9 cellular contexts compared by ENCODE assay signal in the genomic region with DNA sequence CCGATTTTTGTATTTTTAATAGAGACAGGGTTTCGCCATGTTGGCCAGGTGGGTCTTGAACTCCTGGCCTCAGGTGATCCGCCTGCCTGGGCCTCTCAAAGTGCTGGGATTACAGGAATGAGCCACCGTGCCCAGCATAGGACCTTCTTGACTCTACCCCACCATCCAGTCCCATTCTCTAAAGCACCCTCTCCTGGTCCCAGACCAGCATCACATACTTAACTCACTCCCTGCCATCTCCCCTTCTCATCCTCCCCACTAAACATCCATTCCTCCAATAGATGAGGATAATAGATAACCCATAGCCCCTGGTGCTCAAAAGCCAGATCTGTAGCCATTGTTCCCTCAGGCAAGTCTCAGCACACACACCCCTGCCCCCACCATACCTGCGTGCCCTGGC. TPM values are rescaled to one million over a fixed set of nuclear protein-coding genes. Genes with fewer than 3 reads are reported as not detected.
DNase-seq lines count a peak whose midpoint lies in the region; ATAC-seq and TF ChIP-seq lines count a peak whose summit lies in the region.
"Had no signal": no experiment of that assay in that cellular context is flagged by ENCODE, and none has a peak within 500 bp of the region (broad histone marks: within the 10 kb centered on the region; RNA-seq: fewer than 3 reads in every experiment).

No MANE protein-coding gene starts in this region.

- H3K9ac ChIP-seq in IMR-90 (ENCODE audit: low read depth, low read length), result no peak overlapping the region

- H3K4me1 Mint-ChIP-seq in CD8-positive, alpha-beta T cell (ENCODE audit: low read depth), result peaks cover 37% of the 10 kb centered on the region
- peaks cover 15 to 32% of the 10 kb centered on the region in 2 donors for H3K4me1 Mint-ChIP-seq in natural killer cell treated with Interleukin-12 subunit alpha and Interleukin-12 subunit beta and Interleukin-15 and Interleukin-18, amount 100 ng/mL, for 72 hours (ENCODE audit: low read depth in 2 of 2)

- peak overlapping the region; percentile 75 for H3K4me3 Mint-ChIP-seq in CD8-positive, alpha-beta T cell
- peak overlapping the region; percentile 78 for H3K4me3 Mint-ChIP-seq in natural killer cell treated with Interleukin-12 subunit alpha and Interleukin-12 subunit beta and Interleukin-15 and Interleukin-18, amount 100 ng/mL, for 72 hours

- 100% methylated on average over 3 of the region's 5 CpGs; no CpG with 5 or more reads in 1 of the 2 experiments for whole genome bisulfite sequencing in IMR-90 (ENCODE audit: extremely low coverage in 2 of 2, insufficient read length in 1 of 2), 2 experiments

- dilution Hi-C loops in IMR-90 (cut with HindIII; ENCODE audit: low sequenced_read_pairs, unreplicated experiment), result no loop called here

- 0 out of 2 replicates have a peak overlapping the region, but pooled peaks have one; percentile 29 for H3K4ac ChIP-seq in IMR-90 (ENCODE audit: low read depth, low read length)

- peaks cover 4% of the 10 kb centered on the region; the same call in 1 of the 2 replicates for H3K9me1 ChIP-seq in IMR-90 (ENCODE audit: insufficient read depth, low read length)

- no peak overlapping the region for H2BK15ac ChIP-seq in IMR-90 (ENCODE audit: low read depth, low read length)

- no peaks in the 10 kb centered on the region for H3K9me3 ChIP-seq in CD8-positive, alpha-beta T cell (ENCODE audit: low read length)
- no peaks in the 10 kb centered on the region for H3K9me3 ChIP-seq in IMR-90 (ENCODE audit: control insufficient read depth, insufficient read depth, low read length)
- H3K9me3 ChIP-seq in left lung, result no peaks in the 10 kb centered on the region

- ATAC-seq in CD8-positive, alpha-beta T cell, result no peak
- ATAC-seq in IMR-90 (ENCODE audit: low read depth) (no peak), left lung (no peak), HG03520 (IDR thresholded peaks at IDR 0.05; ENCODE audit: unreplicated experiment) (no peak)
- no peak for ATAC-seq in natural killer cell treated with Interleukin-12 subunit alpha and Interleukin-12 subunit beta and Interleukin-15 and Interleukin-18, amount 100 ng/mL, for 72 hours

- peak overlapping the region; percentile 71; the same call in 1 of the 2 replicates for H3K14ac ChIP-seq in IMR-90 (replicated peaks; ENCODE audit: low read depth, low read length)

- H3K27me3 ChIP-seq in CD8-positive, alpha-beta T cell (ENCODE audit: insufficient read depth, low read length), result no peaks in the 10 kb centered on the region
- H3K27me3 ChIP-seq in IMR-90 (ENCODE audit: control insufficient read depth, insufficient read depth, low read length), result no peaks in the 10 kb centered on the region
- no peaks in the 10 kb centered on the region for H3K27me3 ChIP-seq in left lung

- no peak overlapping the region for H2BK120ac ChIP-seq in IMR-90 (ENCODE audit: low read depth, low read length)

- H3K36me3 Mint-ChIP-seq in CD8-positive, alpha-beta T cell, result peaks cover 21% of the 10 kb centered on the region
- peaks cover 8% of the 10 kb centered on the region for H3K36me3 Mint-ChIP-seq in natural killer cell treated with Interleukin-12 subunit alpha and Interleukin-12 subunit beta and Interleukin-15 and Interleukin-18, amount 100 ng/mL, for 72 hours

- peak overlapping the region; percentile 33 for H3K27ac Mint-ChIP-seq in CD8-positive, alpha-beta T cell
- H3K27ac Mint-ChIP-seq in natural killer cell treated with Interleukin-12 subunit alpha and Interleukin-12 subunit beta and Interleukin-15 and Interleukin-18, amount 100 ng/mL, for 72 hours, result peak overlapping the region in 1 of 2 donors; percentile 8

- no peaks in the 10 kb centered on the region for H4K20me1 ChIP-seq in IMR-90 (ENCODE audit: insufficient read depth, low read length)

- H3K27ac ChIP-seq in CD8-positive, alpha-beta T cell (ENCODE audit: low read depth, low read length), result no peak overlapping the region
- H3K27ac ChIP-seq in IMR-90 (ENCODE audit: insufficient read depth, low read length) (no peak overlapping the region), left lung (no peak overlapping the region)

- intact Hi-C loops in CD8-positive, alpha-beta T cell (cut with DNase I, micrococcal nuclease), result no loop called here
- intact Hi-C loops in IMR-90 (cut with micrococcal nuclease), result loop anchor here (5.0 kb wide), 1 partner anchor 339 kb away; no protein-coding TSS in a partner anchor
- intact Hi-C loops in left lung (cut with DNase I), result no loop called here

- no peak overlapping the region for H4K91ac ChIP-seq in IMR-90 (ENCODE audit: insufficient read depth, low read depth, low read length)

- no peaks in the 10 kb centered on the region for H3K27me3 Mint-ChIP-seq in CD8-positive, alpha-beta T cell (ENCODE audit: low read depth)
- H3K27me3 Mint-ChIP-seq in natural killer cell treated with Interleukin-12 subunit alpha and Interleukin-12 subunit beta and Interleukin-15 and Interleukin-18, amount 100 ng/mL, for 72 hours, result no peaks in the 10 kb centered on the region

- CTCF ChIA-PET in CD8-positive, alpha-beta T cell (lab: Charles Lee), result interaction anchor here (0.6 to 11.2 kb wide), 3 partner anchors 18 to 193 kb away, joined by 3 to 152 read pairs (median 121); a partner anchor contains a TSS
- CTCF ChIA-PET in IMR-90 (lab: Yijun Ruan, JAX), result no interaction called here

- peak overlapping the region; percentile 63 for H2AFZ ChIP-seq in IMR-90 (replicated peaks; ENCODE audit: low read length, poor library complexity)

- no peak overlapping the region for H4K5ac ChIP-seq in IMR-90 (ENCODE audit: low read depth, low read length)

- peak overlapping the region in 1 of 2 experiments; percentile 57; a peak in 2 of 4 replicates for H4K8ac ChIP-seq in IMR-90 (ENCODE audit: low read depth in 2 of 2, low read length in 2 of 2)

- in situ Hi-C loops in IMR-90 (cut with MboI; ENCODE audit: low sequenced_read_pairs) (no loop called here), astrocyte of the spinal cord (cut with HindIII; ENCODE audit: low sequenced_read_pairs) (no loop called here)

- no peaks in the 10 kb centered on the region for H3K9me3 Mint-ChIP-seq in CD8-positive, alpha-beta T cell
- no peaks in the 10 kb centered on the region for H3K9me3 Mint-ChIP-seq in natural killer cell treated with Interleukin-12 subunit alpha and Interleukin-12 subunit beta and Interleukin-15 and Interleukin-18, amount 100 ng/mL, for 72 hours

- peak overlapping the region; percentile 99 for H2AK9ac ChIP-seq in IMR-90 (replicated peaks; ENCODE audit: low read depth, low read length, poor library complexity)

- peaks cover 28% of the 10 kb centered on the region for H3K4me1 ChIP-seq in CD8-positive, alpha-beta T cell (ENCODE audit: insufficient read depth, low read length)
- H3K4me1 ChIP-seq in IMR-90 (ENCODE audit: control insufficient read depth, insufficient read depth, low read length) (peaks cover 17% of the 10 kb centered on the region), left lung (peaks cover 21 to 44% of the 10 kb centered on the region in 2 donors)

- peak overlapping the region; percentile 97; the same call in 1 of the 2 replicates for H2AK5ac ChIP-seq in IMR-90 (ENCODE audit: low read depth, low read length)

- TF ChIP-seq POLR2A in IMR-90 (IDR thresholded peaks at IDR 0.05; ENCODE audit: low read depth, low read length), result no peak

- no peaks in the 10 kb centered on the region for H3K36me3 ChIP-seq in CD8-positive, alpha-beta T cell (ENCODE audit: insufficient read depth, low read length)
- H3K36me3 ChIP-seq in IMR-90 (ENCODE audit: control insufficient read depth, insufficient read depth, low read length), result peaks cover 18% of the 10 kb centered on the region
- peaks cover 0 to 21% of the 10 kb centered on the region in 2 donors for H3K36me3 ChIP-seq in left lung

- H3K4me2 ChIP-seq in IMR-90 (ENCODE audit: low read depth, low read length), result peak overlapping the region; percentile 100; the same call in 1 of the 2 replicates

- H3K56ac ChIP-seq in IMR-90 (ENCODE audit: extremely low read depth, insufficient read depth, low read length), result no peak overlapping the region

- no peak for DNase-seq in CD8-positive, alpha-beta T cell
- no peak for DNase-seq in IMR-90
- no peak for DNase-seq in astrocyte of the spinal cord (ENCODE audit: low read depth, low spot score)
- DNase-seq in natural killer cell treated with Interleukin-12 subunit alpha and Interleukin-12 subunit beta and Interleukin-15 and Interleukin-18, amount 100 ng/mL, for 72 hours (ENCODE audit: low spot score), result no peak
- no peak for DNase-seq in nucleus accumbens (lab: John Stamatoyannopoulos, UW)
- DNase-seq in KG1 (lab: John Stamatoyannopoulos, UW), result no peak
- no peak for DNase-seq in left lung
- DNase-seq: kidney glomerular epithelial cell had no signal

- H3K4me3 ChIP-seq in CD8-positive, alpha-beta T cell (ENCODE audit: low read depth, low read length), result no peak overlapping the region
- no peak overlapping the region for H3K4me3 ChIP-seq in IMR-90 (ENCODE audit: insufficient read depth, low read depth, low read length)
- peak overlapping the region; percentile 73 for H3K4me3 ChIP-seq in astrocyte of the spinal cord (ENCODE audit: low read depth, low read length)
- no peak overlapping the region for H3K4me3 ChIP-seq in left lung

- no TSS peak for BruUV-seq in IMR-90 (replicated peaks; lab: Mats Ljungman, UMichigan)

- peaks cover 12 to 42% of the 10 kb centered on the region in 2 experiments for H3K79me1 ChIP-seq in IMR-90 (ENCODE audit: low read depth in 1 of 2, low read length in 2 of 2)

- H3K18ac ChIP-seq in IMR-90 (ENCODE audit: low read depth, low read length), result no peak overlapping the region

- POLR2A ChIA-PET in CD8-positive, alpha-beta T cell (lab: Charles Lee), result no interaction called here
- POLR2A ChIA-PET in IMR-90 (lab: Charles Lee; ENCODE audit: unreplicated experiment), result no interaction called here

- no peak overlapping the region for H3K23ac ChIP-seq in IMR-90 (ENCODE audit: low read depth, low read length)

- H2BK20ac ChIP-seq in IMR-90 (ENCODE audit: low read depth, low read length), result no peak overlapping the region

- no peak overlapping the region for H2BK5ac ChIP-seq in IMR-90 (ENCODE audit: low read depth, low read length, poor library complexity, severe bottlenecking)

- TF ChIP-seq CTCF in CD8-positive, alpha-beta T cell (IDR thresholded peaks at IDR 0.05), result no peak
- TF ChIP-seq CTCF in IMR-90 (conservative IDR thresholded peaks at IDR 0.05; ENCODE audit: low read depth, low read length), result no peak
- TF ChIP-seq CTCF in astrocyte of the spinal cord (IDR thresholded peaks at IDR 0.05; ENCODE audit: low read depth, low read length), result no peak
- TF ChIP-seq CTCF in left lung (IDR thresholded peaks at IDR 0.05), result no peak

- no peak for TF ChIP-seq RAD21 in IMR-90 (IDR thresholded peaks at IDR 0.05; ENCODE audit: low read length)

RNA-seq across cellular contexts. Expression of a gene that starts 2.1 kb away (rescaled TPM):
- total RNA-seq in CD8-positive, alpha-beta T cell, result 1 to 10 TPM; 8.1 to 8.7 TPM
- 1.4 TPM in 2 replicates for total RNA-seq in IMR-90 (2012; rRNA removed)
- polyA plus RNA-seq in IMR-90 (2012; rRNA removed), result 23.8 and 27.9 TPM in 2 replicates
- polyA plus RNA-seq in IMR-90 (2012; cell fraction: cytosol; rRNA removed), result 29.9 and 30.1 TPM in 2 replicates
- 26.6 and 65.5 TPM in 2 replicates for polyA plus RNA-seq in IMR-90 (2012; cell fraction: nucleus; rRNA removed; ENCODE audit: low replicate concordance)
- 10 to 100 TPM; 12.3 to 38.0 TPM for total RNA-seq in natural killer cell treated with Interleukin-12 subunit alpha and Interleukin-12 subunit beta and Interleukin-15 and Interleukin-18, amount 100 ng/mL, for 72 hours
- 10 to 100 TPM; 23.2 to 33.5 TPM for total RNA-seq in left lung

RNA-seq across cellular contexts. Expression of a gene that starts 9.0 kb away (rescaled TPM):
- total RNA-seq in CD8-positive, alpha-beta T cell, result 10 to 100 TPM; 47.5 to 48.5 TPM
- 29.2 and 30.5 TPM in 2 replicates for total RNA-seq in IMR-90 (2012; rRNA removed)
- polyA plus RNA-seq in IMR-90 (2012; rRNA removed), result 118 and 144 TPM in 2 replicates
- polyA plus RNA-seq in IMR-90 (2012; cell fraction: cytosol; rRNA removed), result 94.3 and 130 TPM in 2 replicates
- polyA plus RNA-seq in IMR-90 (2012; cell fraction: nucleus; rRNA removed; ENCODE audit: low replicate concordance), result 56.4 and 72.7 TPM in 2 replicates
- 100 to 1,000 TPM; 134 to 169 TPM for total RNA-seq in natural killer cell treated with Interleukin-12 subunit alpha and Interleukin-12 subunit beta and Interleukin-15 and Interleukin-18, amount 100 ng/mL, for 72 hours
- 10 to 100 TPM; 63.1 to 85.3 TPM for total RNA-seq in left lung

RNA-seq across cellular contexts. Expression of a gene that starts 20.1 kb away (rescaled TPM):
- total RNA-seq in CD8-positive, alpha-beta T cell, result 10 to 100 TPM; 48.6 to 54.4 TPM
- total RNA-seq in IMR-90 (2012; rRNA removed), result 19.2 and 19.7 TPM in 2 replicates
- polyA plus RNA-seq in IMR-90 (2012; rRNA removed), result 53.0 and 61.2 TPM in 2 replicates
- 18.2 and 18.6 TPM in 2 replicates for polyA plus RNA-seq in IMR-90 (2012; cell fraction: cytosol; rRNA removed)
- 460 and 576 TPM in 2 replicates for polyA plus RNA-seq in IMR-90 (2012; cell fraction: nucleus; rRNA removed; ENCODE audit: low replicate concordance)
- 100 to 1,000 TPM in 1 of 2 donors, 10 to 100 TPM in 1; 77.1 to 117 TPM for total RNA-seq in natural killer cell treated with Interleukin-12 subunit alpha and Interleukin-12 subunit beta and Interleukin-15 and Interleukin-18, amount 100 ng/mL, for 72 hours
- total RNA-seq in left lung, result 10 to 100 TPM; 45.4 to 55.2 TPM

RNA-seq across cellular contexts. Expression of a gene that starts 24.1 kb away (rescaled TPM):
- 1 to 10 TPM; 1.3 TPM for total RNA-seq in CD8-positive, alpha-beta T cell
- total RNA-seq in IMR-90 (2012; rRNA removed) (0.36 and 0.83 TPM in 2 replicates), left lung (1 to 10 TPM; 2.4 to 3.8 TPM)
- polyA plus RNA-seq in IMR-90 (2012; rRNA removed), result 2.7 and 2.9 TPM in 2 replicates
- 0.88 and 1.4 TPM in 2 replicates for polyA plus RNA-seq in IMR-90 (2012; cell fraction: cytosol; rRNA removed)
- 20.7 and 30.0 TPM in 2 replicates for polyA plus RNA-seq in IMR-90 (2012; cell fraction: nucleus; rRNA removed; ENCODE audit: low replicate concordance)
- 1 to 10 TPM; 2.0 to 4.7 TPM for total RNA-seq in natural killer cell treated with Interleukin-12 subunit alpha and Interleukin-12 subunit beta and Interleukin-15 and Interleukin-18, amount 100 ng/mL, for 72 hours

RNA-seq across cellular contexts. Expression of a gene that starts 44.7 kb away (rescaled TPM):
- total RNA-seq in CD8-positive, alpha-beta T cell, result 10 to 100 TPM; 24.4 to 25.8 TPM
- 51.4 and 67.2 TPM in 2 replicates for total RNA-seq in IMR-90 (2012; rRNA removed)
- polyA plus RNA-seq in IMR-90 (2012; rRNA removed), result 73.7 and 73.9 TPM in 2 replicates
- polyA plus RNA-seq in IMR-90 (2012; cell fraction: cytosol; rRNA removed), result 58.0 and 97.7 TPM in 2 replicates
- polyA plus RNA-seq in IMR-90 (2012; cell fraction: nucleus; rRNA removed; ENCODE audit: low replicate concordance), result 36.9 and 80.4 TPM in 2 replicates
- 10 to 100 TPM; 42.6 to 53.0 TPM for total RNA-seq in natural killer cell treated with Interleukin-12 subunit alpha and Interleukin-12 subunit beta and Interleukin-15 and Interleukin-18, amount 100 ng/mL, for 72 hours
- total RNA-seq in left lung, result 10 to 100 TPM; 30.2 to 45.5 TPM
